ENCODE assay signal across 16 cellular contexts in genomic region chr15:65789105-65789504, GRCh38. TPM values are rescaled to one million over a fixed set of nuclear protein-coding genes. Genes with fewer than 3 reads are reported as not detected.
A peak's percentile ranks its signal among the peaks of the same experiment; 100 is the strongest.
DNase-seq lines count a peak whose midpoint lies in the region; ATAC-seq and TF ChIP-seq lines count a peak whose summit lies in the region.
"Had no signal": no experiment of that assay in that cellular context is flagged by ENCODE, and none has a peak within 500 bp of the region (broad histone marks: within the 10 kb centered on the region; RNA-seq: fewer than 3 reads in every experiment).

No MANE protein-coding gene starts in this region.

- H3K27me3 Mint-ChIP-seq in CD14-positive monocyte (ENCODE audit: low read depth in 3 of 3), result no peaks in the 10 kb centered on the region
- H3K27me3 Mint-ChIP-seq in CD8-positive, alpha-beta memory T cell, result peaks cover 0 to 5% of the 10 kb centered on the region in 2 donors
- H3K27me3 Mint-ChIP-seq in activated B cell treated with CpG ODN at 0.5 μM for 24 hours, result no peaks in the 10 kb centered on the region
- no peaks in the 10 kb centered on the region for H3K27me3 Mint-ChIP-seq in naive B cell

- H3K4me1 Mint-ChIP-seq in CD14-positive monocyte (peaks cover 42% of the 10 kb centered on the region), activated B cell treated with CpG ODN at 0.5 μM for 24 hours (peaks cover 58% of the 10 kb centered on the region), naive B cell (peaks cover 29 to 63% (median 30%) of the 10 kb centered on the region in 3 donors)
- peaks cover 48 to 66% (median 57%) of the 10 kb centered on the region in 3 donors for H3K4me1 Mint-ChIP-seq in CD8-positive, alpha-beta memory T cell

- peaks cover 37% of the 10 kb centered on the region for H3K4me1 ChIP-seq in CD8-positive, alpha-beta memory T cell (ENCODE audit: insufficient read depth, low read length)
- H3K4me1 ChIP-seq: colonic mucosa had no signal

- H3K9me3 ChIP-seq in CD8-positive, alpha-beta memory T cell (ENCODE audit: low read length), result no peaks in the 10 kb centered on the region
- H3K9me3 ChIP-seq in WERI-Rb-1 (ENCODE audit: severe bottlenecking), result no peaks in the 10 kb centered on the region
- H3K9me3 ChIP-seq: colonic mucosa, gastroesophageal sphincter had no signal

- CTCF ChIA-PET in CD8-positive, alpha-beta memory T cell (lab: Charles Lee), result interaction anchor here (3.2 kb wide), 1 partner anchor 40 kb away, joined by 20 read pairs; no protein-coding TSS in a partner anchor
- CTCF ChIA-PET in activated B cell treated with CpG ODN at 0.5 μM for 24 hours (lab: Charles Lee), result interaction anchor here (1.1 kb wide), 1 partner anchor 9 kb away, joined by 3 read pairs; no protein-coding TSS in a partner anchor

- peaks cover 2 to 5% of the 10 kb centered on the region in 2 donors for H3K36me3 Mint-ChIP-seq in CD14-positive monocyte
- peaks cover 0 to 27% (median under 1%) of the 10 kb centered on the region in 3 donors for H3K36me3 Mint-ChIP-seq in CD8-positive, alpha-beta memory T cell
- H3K36me3 Mint-ChIP-seq in activated B cell treated with CpG ODN at 0.5 μM for 24 hours (ENCODE audit: low read depth), result peaks cover 24% of the 10 kb centered on the region
- H3K36me3 Mint-ChIP-seq in naive B cell, result peaks cover 0 to under 1% of the 10 kb centered on the region in 2 donors

- no peak for ATAC-seq in activated B cell treated with CpG ODN at 0.5 μM for 24 hours (ENCODE audit: low read depth)
- no peak for ATAC-seq in naive B cell (ENCODE audit: low read depth in 2 of 2)
- ATAC-seq: gastroesophageal sphincter had no signal

- H3K9me3 Mint-ChIP-seq in CD14-positive monocyte, result peaks cover 0 to 2% (median 0%) of the 10 kb centered on the region in 7 donors
- H3K9me3 Mint-ChIP-seq in CD8-positive, alpha-beta memory T cell, result no peaks in the 10 kb centered on the region
- H3K9me3 Mint-ChIP-seq in activated B cell treated with CpG ODN at 0.5 μM for 24 hours, result no peaks in the 10 kb centered on the region
- no peaks in the 10 kb centered on the region for H3K9me3 Mint-ChIP-seq in naive B cell

- H3K27ac Mint-ChIP-seq in CD14-positive monocyte, result peak overlapping the region in 4 of 7 donors; percentile 12 to 71 (median 32)
- peak overlapping the region; percentile 77 to 99 (median 95) for H3K27ac Mint-ChIP-seq in CD8-positive, alpha-beta memory T cell
- H3K27ac Mint-ChIP-seq in activated B cell treated with CpG ODN at 0.5 μM for 24 hours, result peak overlapping the region; percentile 94
- H3K27ac Mint-ChIP-seq in naive B cell, result peak overlapping the region; percentile 89 to 100 (median 96)

- no peaks in the 10 kb centered on the region for H3K36me3 ChIP-seq in CD8-positive, alpha-beta memory T cell (ENCODE audit: insufficient read depth, low read length)
- H3K36me3 ChIP-seq in WERI-Rb-1, result no peaks in the 10 kb centered on the region
- H3K36me3 ChIP-seq: colonic mucosa had no signal

- DNase-seq in CD14-positive monocyte (ENCODE audit: low spot score), result no peak
- no peak for DNase-seq in CD8-positive, alpha-beta memory T cell
- DNase-seq in activated B cell treated with CpG ODN at 0.5 μM for 24 hours, result no peak
- no peak for DNase-seq in naive B cell
- DNase-seq in GM19240 (ENCODE audit: insufficient read length, low spot score), result no peak
- no peak for DNase-seq in LoVo (ENCODE audit: low spot score)
- no peak for DNase-seq in WERI-Rb-1
- DNase-seq: activated CD8-positive, alpha-beta memory T cell treated with anti-CD3 and anti-CD28 coated beads, Interleukin-2, amount 50 U/mL, for 4 hours; colonic mucosa; DMS79 treated with DMSO at 0.1 percent for 48 hours; Kasumi-1; NCI-H1436; NCI-H345; stimulated activated CD4-positive, alpha-beta T cell treated with anti-CD3 and anti-CD28 coated beads, Interleukin-15, amount 100 ng/mL, for 24 hours; substantia nigra had no signal

- no peak overlapping the region for H3K27ac ChIP-seq in CD8-positive, alpha-beta memory T cell (ENCODE audit: low read depth, low read length)
- no peak overlapping the region for H3K27ac ChIP-seq in WERI-Rb-1
- H3K27ac ChIP-seq: colonic mucosa, gastroesophageal sphincter had no signal

- TF ChIP-seq CTCF in CD14-positive monocyte (IDR thresholded peaks at IDR 0.05) (no peak), activated B cell treated with CpG ODN at 0.5 μM for 24 hours (IDR thresholded peaks at IDR 0.05) (no peak), WERI-Rb-1 (IDR thresholded peaks at IDR 0.05; ENCODE audit: low read depth, low read length) (no peak)

- POLR2A ChIA-PET in CD8-positive, alpha-beta memory T cell (lab: Charles Lee), result interaction anchor here (1.2 kb wide), 1 partner anchor 30 kb away, joined by 3 read pairs; no protein-coding TSS in a partner anchor
- POLR2A ChIA-PET in activated B cell treated with CpG ODN at 0.5 μM for 24 hours (lab: Charles Lee), result interaction anchor here (4.4 to 12.3 kb wide), 4 partner anchors 10 to 80 kb away, joined by 65 to 201 read pairs (median 66); partner anchors contain the start of gene RAB11A

- no peak overlapping the region for H3K4me3 Mint-ChIP-seq in CD14-positive monocyte
- peak overlapping the region; percentile 91 to 98 (median 96) for H3K4me3 Mint-ChIP-seq in CD8-positive, alpha-beta memory T cell
- peak overlapping the region; percentile 90 for H3K4me3 Mint-ChIP-seq in activated B cell treated with CpG ODN at 0.5 μM for 24 hours
- H3K4me3 Mint-ChIP-seq in naive B cell, result peak overlapping the region; percentile 84 to 99 (median 92)

- H3K4me3 ChIP-seq in CD8-positive, alpha-beta memory T cell (ENCODE audit: low read length), result no peak overlapping the region
- H3K4me3 ChIP-seq in WERI-Rb-1 (ENCODE audit: low read depth, low read length), result no peak overlapping the region
- H3K4me3 ChIP-seq: colonic mucosa, gastroesophageal sphincter had no signal

- intact Hi-C loops in CD14-positive monocyte (cut with micrococcal nuclease), result no loop called here
- intact Hi-C loops in activated B cell treated with CpG ODN at 0.5 μM for 24 hours (cut with micrococcal nuclease), result no loop called here

- no peaks in the 10 kb centered on the region for H3K27me3 ChIP-seq in CD8-positive, alpha-beta memory T cell (ENCODE audit: insufficient read depth, low read length, poor library complexity, severe bottlenecking)
- H3K27me3 ChIP-seq in WERI-Rb-1 (ENCODE audit: insufficient read depth, low read depth, severe bottlenecking), result no peaks in the 10 kb centered on the region
- H3K27me3 ChIP-seq: colonic mucosa, gastroesophageal sphincter had no signal

RNA-seq across cellular contexts. Expression of gene DENND4A, which starts 3.0 kb away (rescaled TPM):
- polyA plus RNA-seq in CD14-positive monocyte (1 to 10 TPM; 4.6 to 6.9 TPM), naive B cell (ENCODE audit: low read depth in 6 of 6) (10 to 100 TPM; 18.3 to 38.9 (median 26.8) TPM)
- total RNA-seq in CD8-positive, alpha-beta memory T cell, result 10 to 100 TPM; 47.2 to 54.3 TPM
- polyA plus RNA-seq in CD8-positive, alpha-beta memory T cell, result 21.5 TPM
- total RNA-seq in activated B cell treated with CpG ODN at 0.5 μM for 24 hours, result 135 and 166 TPM in 2 replicates

Comparison
In these comparisons a context has a peak if more than half of its experiments do, and no peak if none do; other contexts are left out.
1. H3K27ac Mint-ChIP-seq: peak in every context shown above with its lines; median percentile 96 in naive B cell; 95 in CD8-positive, alpha-beta memory T cell; 94 in activated B cell treated with CpG ODN at 0.5 μM for 24 hours; 32 in CD14-positive monocyte.
2. H3K4me3 Mint-ChIP-seq: peak in CD8-positive, alpha-beta memory T cell (7 of 7), activated B cell treated with CpG ODN at 0.5 μM for 24 hours (single experiment) and naive B cell (8 of 8); none in CD14-positive monocyte (0 of 2).